Comparison of ENCODE assay signal across 8 cellular contexts in the genomic region with DNA sequence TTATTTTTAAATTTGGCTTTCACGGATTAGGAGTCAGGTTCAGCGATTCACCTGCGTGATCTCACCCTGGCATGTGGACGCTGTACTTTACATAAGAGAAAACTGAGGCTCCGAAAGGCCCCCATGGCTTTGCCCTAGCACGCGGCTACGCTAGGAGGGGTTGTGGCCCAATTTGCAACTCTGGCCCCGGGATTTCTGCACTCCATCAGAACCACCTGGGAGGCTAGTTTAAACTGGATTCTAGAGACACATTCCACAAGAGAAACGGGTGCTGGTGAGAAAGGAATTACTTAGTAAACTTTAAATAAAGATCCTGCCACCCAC. TPM values are rescaled to one million over a fixed set of nuclear protein-coding genes. Genes with fewer than 3 reads are reported as not detected.
DNase-seq lines count a peak whose midpoint lies in the region; TF ChIP-seq lines count a peak whose summit lies in the region.

No MANE protein-coding gene starts in this region.

- H2AFZ ChIP-seq in Loucy (ENCODE audit: low read length): no peak overlapping the region
- H2AFZ ChIP-seq in neuron (ENCODE audit: low read depth, low read length): peak overlapping the region; percentile 52

- peak overlapping the region; percentile 78 to 100 (median 96) for H3K27ac ChIP-seq in BLaER1 treated with 17β-estradiol and CSF1 and Interleukin-3, amounts not matched to agents 10 nM and 100 nM
- H3K27ac ChIP-seq in dorsolateral prefrontal cortex: peak overlapping the region in 26 of 59 donors; percentile 6 to 86 (median 66)

- H3K36me3 ChIP-seq in BLaER1 treated with 17β-estradiol and CSF1 and Interleukin-3, amounts not matched to agents 10 nM and 100 nM: peaks cover 16 to 84% (median 78%) of the 10 kb centered on the region in 11 experiments
- H3K36me3 ChIP-seq in Loucy (ENCODE audit: insufficient read depth, low read length) (no peaks in the 10 kb centered on the region), neuron (ENCODE audit: insufficient read depth, low read length) (peaks cover 6% of the 10 kb centered on the region)

- H3K4me2 ChIP-seq in BLaER1 treated with 17β-estradiol and CSF1 and Interleukin-3, amounts not matched to agents 10 nM and 100 nM: peak overlapping the region; percentile 85 to 100 (median 99)
- peak overlapping the region; percentile 90 for H3K4me2 ChIP-seq in Loucy (ENCODE audit: low read depth, low read length, poor library complexity, severe bottlenecking)

- TF ChIP-seq CTCF in Loucy (conservative IDR thresholded peaks at IDR 0.05; ENCODE audit: low read length) (no peak), dorsolateral prefrontal cortex (IDR thresholded peaks at IDR 0.05 in 54 of 56, conservative IDR thresholded peaks at IDR 0.05 in 2 of 56; ENCODE audit: low read depth in 1 of 56, partially characterized antibody in 56 of 56) (no peak)

- peak overlapping the region; percentile 56 to 100 (median 78) for H3K4me3 ChIP-seq in BLaER1 treated with 17β-estradiol and CSF1 and Interleukin-3, amounts not matched to agents 10 nM and 100 nM
- H3K4me3 ChIP-seq in Loucy (ENCODE audit: low read length, poor library complexity, severe bottlenecking): peak overlapping the region; percentile 82
- peak overlapping the region in 37 of 59 donors; percentile 1 to 68 (median 36) for H3K4me3 ChIP-seq in dorsolateral prefrontal cortex
- peak overlapping the region; percentile 27 for H3K4me3 ChIP-seq in neuron (ENCODE audit: low read length)

- peak overlapping the region; percentile 73 to 100 (median 87) for H3K9ac ChIP-seq in BLaER1 treated with 17β-estradiol and CSF1 and Interleukin-3, amounts not matched to agents 10 nM and 100 nM
- H3K9ac ChIP-seq in Loucy (ENCODE audit: low read depth, low read length, poor library complexity, severe bottlenecking): peak overlapping the region; percentile 82

- no peaks in the 10 kb centered on the region for H3K27me3 ChIP-seq in BLaER1 treated with 17β-estradiol and CSF1 and Interleukin-3, amounts not matched to agents 10 nM and 100 nM
- H3K27me3 ChIP-seq in Loucy (ENCODE audit: insufficient read depth, low read length, poor library complexity, severe bottlenecking): no peaks in the 10 kb centered on the region
- H3K27me3 ChIP-seq in dorsolateral prefrontal cortex: peaks cover 0 to 2% (median 0%) of the 10 kb centered on the region in 45 donors
- H3K27me3 ChIP-seq in neuron (ENCODE audit: insufficient read depth, low read length): no peaks in the 10 kb centered on the region

- H3K9me3 ChIP-seq in BLaER1 treated with 17β-estradiol and CSF1 and Interleukin-3, amounts not matched to agents 10 nM and 100 nM (replicated peaks in 1 of 11): no peaks in the 10 kb centered on the region
- H3K9me3 ChIP-seq in Loucy (ENCODE audit: insufficient read depth, low read depth, low read length) (no peaks in the 10 kb centered on the region), neuron (ENCODE audit: low read length) (no peaks in the 10 kb centered on the region)

- peaks cover 0 to 33% (median 12%) of the 10 kb centered on the region in 11 experiments; a peak in 14 of 22 replicates for H4K20me1 ChIP-seq in BLaER1 treated with 17β-estradiol and CSF1 and Interleukin-3, amounts not matched to agents 10 nM and 100 nM
- peaks cover 4% of the 10 kb centered on the region for H4K20me1 ChIP-seq in Loucy (ENCODE audit: insufficient read depth, low read length, poor library complexity, severe bottlenecking)

- H3F3A ChIP-seq in Loucy (ENCODE audit: low read depth): peaks cover 3% of the 10 kb centered on the region; the same call in 1 of the 2 replicates

- DNase-seq in dorsolateral prefrontal cortex: no peak
- DNase-seq in stimulated activated naive CD4-positive, alpha-beta T cell (lab: John Stamatoyannopoulos, UW): no peak
- DNase-seq in activated effector memory CD4-positive, alpha-beta T cell treated with anti-CD3 and anti-CD28 coated beads, Interleukin-2, amount 50 U/mL, for 16 hours: no peak
- no peak for DNase-seq in GF-D8 (lab: John Stamatoyannopoulos, UW)
- no peak for DNase-seq in NCI-H2171 treated with DMSO at 0.1 percent for 48 hours (lab: John Stamatoyannopoulos, UW)

- H3K9me2 ChIP-seq in Loucy (replicated peaks; ENCODE audit: low read depth, low read length): no peaks in the 10 kb centered on the region

- intact Hi-C loops in dorsolateral prefrontal cortex (cut with DNase I): no loop called here

- peaks cover 4% of the 10 kb centered on the region; the same call in 1 of the 2 replicates for H3K79me2 ChIP-seq in Loucy (ENCODE audit: insufficient read depth, low read length)

- H3K4me1 ChIP-seq in BLaER1 treated with 17β-estradiol and CSF1 and Interleukin-3, amounts not matched to agents 10 nM and 100 nM: peaks cover 56 to 92% (median 91%) of the 10 kb centered on the region in 10 experiments
- H3K4me1 ChIP-seq in Loucy (ENCODE audit: insufficient read depth, low read length, poor library complexity, severe bottlenecking) (peaks cover 32% of the 10 kb centered on the region), neuron (ENCODE audit: insufficient read depth, low read length) (peaks cover 25% of the 10 kb centered on the region)

RNA-seq across cellular contexts. Expression of gene BCL3, which starts 6.2 kb away (rescaled TPM):
- 10 to 100 TPM in 70 of 120 experiments, 1 to 10 TPM in 50; 2.5 to 26.7 (median 10.7) TPM for total RNA-seq in dorsolateral prefrontal cortex

RNA-seq across cellular contexts. Expression of gene CBLC, which starts 23.0 kb away (rescaled TPM):
- under 1 TPM in 31 of 120 experiments, not detected in 89; 0.31 to 0.90 (median 0.44) TPM for total RNA-seq in dorsolateral prefrontal cortex

RNA-seq across cellular contexts. Expression of gene BCAM, which starts 54.2 kb away (rescaled TPM):
- 10 to 100 TPM in 119 of 120 experiments, 1 to 10 TPM in 1; 9.2 to 58.9 (median 22.6) TPM for total RNA-seq in dorsolateral prefrontal cortex

RNA-seq across cellular contexts. Expression of gene CEACAM16, which starts 55.8 kb away (rescaled TPM):
- not detected for total RNA-seq in dorsolateral prefrontal cortex

Comparison
In these comparisons a context has a peak if more than half of its experiments do, and no peak if none do; other contexts are left out.
1. H3K4me3 ChIP-seq: peak in every context shown above with its lines; median percentile 82 in Loucy; 78 in BLaER1 treated with 17β-estradiol and CSF1 and Interleukin-3, amounts not matched to agents 10 nM and 100 nM; 36 in dorsolateral prefrontal cortex; 27 in neuron.